In genomic region chr2:95149397-95149984, GRCh38 we compare ENCODE assay signal across 3 cellular contexts.
TF ChIP-seq lines count a peak whose summit lies in the region.

No MANE protein-coding gene starts in this region.

TF ChIP-seq in A549, 52 proteins besides CTCF, POLR2A, EP300 and RAD21:
- TF ChIP-seq CHD2 (IDR thresholded peaks at IDR 0.05; ENCODE audit: low read length, partially characterized antibody) (no peak), NPAS2 (CRISPR knock-in tag; IDR thresholded peaks at IDR 0.05; ENCODE audit: borderline replicate concordance) (no peak), HOXB13 (CRISPR knock-in tag; IDR thresholded peaks at IDR 0.05; ENCODE audit: low read depth) (no peak), MAZ (IDR thresholded peaks at IDR 0.05; ENCODE audit: borderline replicate concordance, low read depth, low read length) (no peak), FOSL2 (IDR thresholded peaks at IDR 0.05) (no peak), FOSL2 (CRISPR knock-in tag; IDR thresholded peaks at IDR 0.05) (no peak), CEBPB (IDR thresholded peaks at IDR 0.05) (no peak), PHF8 (IDR thresholded peaks at IDR 0.05; ENCODE audit: borderline replicate concordance, low read depth) (no peak), EHF (CRISPR knock-in tag; IDR thresholded peaks at IDR 0.05) (no peak), GATA3 (IDR thresholded peaks at IDR 0.05; ENCODE audit: borderline replicate concordance) (peak; percentile 70; the same call in 1 of the 2 replicates), HOXA7 (CRISPR knock-in tag; IDR thresholded peaks at IDR 0.05) (no peak), HDAC2 (IDR thresholded peaks at IDR 0.05) (no peak), MYC (IDR thresholded peaks at IDR 0.05; ENCODE audit: borderline replicate concordance, low read length) (no peak), RFX5 (IDR thresholded peaks at IDR 0.05) (no peak), FOSB (CRISPR knock-in tag; IDR thresholded peaks at IDR 0.05) (no peak), NR3C1 (IDR thresholded peaks at IDR 0.05) (no peak), KDM1A (IDR thresholded peaks at IDR 0.05; ENCODE audit: low read depth) (peak; percentile 92; the same call in 1 of the 2 replicates), SMC3 (IDR thresholded peaks at IDR 0.05) (no peak), MAFK (IDR thresholded peaks at IDR 0.05; ENCODE audit: partially characterized antibody) (no peak)
- TF ChIP-seq, protein P1, sequence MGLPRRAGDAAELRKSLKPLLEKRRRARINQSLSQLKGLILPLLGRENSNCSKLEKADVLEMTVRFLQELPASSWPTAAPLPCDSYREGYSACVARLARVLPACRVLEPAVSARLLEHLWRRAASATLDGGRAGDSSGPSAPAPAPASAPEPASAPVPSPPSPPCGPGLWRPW (IDR thresholded peaks at IDR 0.05), result peak; percentile 73; the same call in 1 of the 2 replicates

TF ChIP-seq in HCT116, 20 proteins besides CTCF, POLR2A, EP300 and RAD21:
- TF ChIP-seq MAX (IDR thresholded peaks at IDR 0.05) (no peak), ZNF274 (IDR thresholded peaks at IDR 0.05; ENCODE audit: low read depth, low read length) (peak; percentile 97), EGR1 (IDR thresholded peaks at IDR 0.05; ENCODE audit: low read depth) (no peak)

TF ChIP-seq in GM12878, 131 proteins besides CTCF, POLR2A, EP300 and RAD21:
- TF ChIP-seq KLF5 (IDR thresholded peaks at IDR 0.05; ENCODE audit: partially characterized antibody) (peak; percentile 31), MEF2B (IDR thresholded peaks at IDR 0.05; ENCODE audit: partially characterized antibody, poor library complexity, severe bottlenecking) (no peak), ZNF622 (IDR thresholded peaks at IDR 0.05) (no peak), BRCA1 (IDR thresholded peaks at IDR 0.05; ENCODE audit: low read depth, low read length) (no peak), ZNF384 (IDR thresholded peaks at IDR 0.05; ENCODE audit: borderline replicate concordance, low read depth, low read length) (no peak), HCFC1 (IDR thresholded peaks at IDR 0.05; ENCODE audit: low read length) (no peak), STAT3 (IDR thresholded peaks at IDR 0.05; ENCODE audit: low read depth, low read length) (no peak), GATAD2B (conservative IDR thresholded peaks at IDR 0.05; ENCODE audit: low read depth) (no peak), FOXK2 (IDR thresholded peaks at IDR 0.05) (no peak), BMI1 (IDR thresholded peaks at IDR 0.05; ENCODE audit: borderline replicate concordance) (no peak), ZBED1 (IDR thresholded peaks at IDR 0.05; ENCODE audit: borderline replicate concordance) (no peak), ZBTB33 (IDR thresholded peaks at IDR 0.05) (no peak), ESRRA (IDR thresholded peaks at IDR 0.05; ENCODE audit: low read length) (no peak), CEBPB (IDR thresholded peaks at IDR 0.05; ENCODE audit: borderline replicate concordance in 1 of 2, low read depth in 2 of 2, low read length in 2 of 2) (no peak), SUPT20H (IDR thresholded peaks at IDR 0.05; ENCODE audit: borderline replicate concordance, control insufficient read depth, low read depth, low read length) (no peak), CBFB (IDR thresholded peaks at IDR 0.05; ENCODE audit: low read depth) (no peak), NFXL1 (IDR thresholded peaks at IDR 0.05; ENCODE audit: borderline replicate concordance) (no peak), STAT1 (conservative IDR thresholded peaks at IDR 0.05) (no peak), ZNF207 (IDR thresholded peaks at IDR 0.05; ENCODE audit: borderline replicate concordance) (no peak), ZNF274 (IDR thresholded peaks at IDR 0.05; ENCODE audit: insufficient read depth, insufficient read length) (peak; percentile 96), CBX5 (IDR thresholded peaks at IDR 0.05; ENCODE audit: low read depth) (peak; percentile 95), NBN (IDR thresholded peaks at IDR 0.05) (no peak), TCF12 (IDR thresholded peaks at IDR 0.05; ENCODE audit: low read depth, low read length) (no peak)
- TF ChIP-seq, protein P2, sequence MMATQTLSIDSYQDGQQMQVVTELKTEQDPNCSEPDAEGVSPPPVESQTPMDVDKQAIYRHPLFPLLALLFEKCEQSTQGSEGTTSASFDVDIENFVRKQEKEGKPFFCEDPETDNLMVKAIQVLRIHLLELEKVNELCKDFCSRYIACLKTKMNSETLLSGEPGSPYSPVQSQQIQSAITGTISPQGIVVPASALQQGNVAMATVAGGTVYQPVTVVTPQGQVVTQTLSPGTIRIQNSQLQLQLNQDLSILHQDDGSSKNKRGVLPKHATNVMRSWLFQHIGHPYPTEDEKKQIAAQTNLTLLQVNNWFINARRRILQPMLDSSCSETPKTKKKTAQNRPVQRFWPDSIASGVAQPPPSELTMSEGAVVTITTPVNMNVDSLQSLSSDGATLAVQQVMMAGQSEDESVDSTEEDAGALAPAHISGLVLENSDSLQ (IDR thresholded peaks at IDR 0.05), result no peak
- TF ChIP-seq, protein P3, sequence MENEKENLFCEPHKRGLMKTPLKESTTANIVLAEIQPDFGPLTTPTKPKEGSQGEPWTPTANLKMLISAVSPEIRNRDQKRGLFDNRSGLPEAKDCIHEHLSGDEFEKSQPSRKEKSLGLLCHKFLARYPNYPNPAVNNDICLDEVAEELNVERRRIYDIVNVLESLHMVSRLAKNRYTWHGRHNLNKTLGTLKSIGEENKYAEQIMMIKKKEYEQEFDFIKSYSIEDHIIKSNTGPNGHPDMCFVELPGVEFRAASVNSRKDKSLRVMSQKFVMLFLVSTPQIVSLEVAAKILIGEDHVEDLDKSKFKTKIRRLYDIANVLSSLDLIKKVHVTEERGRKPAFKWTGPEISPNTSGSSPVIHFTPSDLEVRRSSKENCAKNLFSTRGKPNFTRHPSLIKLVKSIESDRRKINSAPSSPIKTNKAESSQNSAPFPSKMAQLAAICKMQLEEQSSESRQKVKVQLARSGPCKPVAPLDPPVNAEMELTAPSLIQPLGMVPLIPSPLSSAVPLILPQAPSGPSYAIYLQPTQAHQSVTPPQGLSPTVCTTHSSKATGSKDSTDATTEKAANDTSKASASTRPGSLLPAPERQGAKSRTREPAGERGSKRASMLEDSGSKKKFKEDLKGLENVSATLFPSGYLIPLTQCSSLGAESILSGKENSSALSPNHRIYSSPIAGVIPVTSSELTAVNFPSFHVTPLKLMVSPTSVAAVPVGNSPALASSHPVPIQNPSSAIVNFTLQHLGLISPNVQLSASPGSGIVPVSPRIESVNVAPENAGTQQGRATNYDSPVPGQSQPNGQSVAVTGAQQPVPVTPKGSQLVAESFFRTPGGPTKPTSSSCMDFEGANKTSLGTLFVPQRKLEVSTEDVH (IDR thresholded peaks at IDR 0.05; ENCODE audit: low read depth, partially characterized antibody), result no peak
